1 cellular context compared by ENCODE assay signal in genomic region chrX:24760601-24761000, GRCh38.
TF ChIP-seq lines count a peak whose summit lies in the region.

No MANE protein-coding gene starts in this region.

TF ChIP-seq in HepG2, 621 proteins besides CTCF, POLR2A, EP300 and RAD21 (continued from another document):
- TF ChIP-seq HMGXB3 (CRISPR knock-in tag; IDR thresholded peaks at IDR 0.05; ENCODE audit: borderline replicate concordance): no peak
- TF ChIP-seq SRY (CRISPR knock-in tag; IDR thresholded peaks at IDR 0.05): no peak
- no peak for TF ChIP-seq SOX5 (CRISPR knock-in tag; IDR thresholded peaks at IDR 0.05; ENCODE audit: borderline replicate concordance)
- TF ChIP-seq ZNF841 (CRISPR knock-in tag; IDR thresholded peaks at IDR 0.05; ENCODE audit: borderline replicate concordance): no peak
